ENCODE assay signal across 27 cellular contexts in genomic region chr11:67146516-67147226, GRCh38. TPM values are rescaled to one million over a fixed set of nuclear protein-coding genes. Genes with fewer than 3 reads are reported as not detected.
DNase-seq lines count a peak whose midpoint lies in the region; ATAC-seq and TF ChIP-seq lines count a peak whose summit lies in the region.
"Had no signal": no experiment of that assay in that cellular context is flagged by ENCODE, and none has a peak within 500 bp of the region (broad histone marks: within the 10 kb centered on the region; RNA-seq: fewer than 3 reads in every experiment).

No MANE protein-coding gene starts in this region.

- peaks cover 22% of the 10 kb centered on the region for H4K20me1 ChIP-seq in GM23338 (replicated peaks; ENCODE audit: insufficient read depth)

- H3K4me1 ChIP-seq in GM23338 (ENCODE audit: insufficient read depth) = no peaks in the 10 kb centered on the region
- H3K4me1 ChIP-seq in naive thymus-derived CD4-positive, alpha-beta T cell (ENCODE audit: control insufficient read depth in 2 of 2, insufficient read depth in 2 of 2, low read length in 2 of 2) = no peaks in the 10 kb centered on the region
- H3K4me1 ChIP-seq: colonic mucosa had no signal

- H3K27ac Mint-ChIP-seq in GM23338 = no peak overlapping the region
- H3K27ac Mint-ChIP-seq in osteocyte (ENCODE audit: unreplicated experiment) = peak overlapping the region; percentile 87
- peak overlapping the region in 2 of 9 donors; percentile 53 to 70 for H3K27ac Mint-ChIP-seq in naive thymus-derived CD4-positive, alpha-beta T cell
- H3K27ac Mint-ChIP-seq: activated T-helper 1 cell treated with anti-CD3 and anti-CD28 coated beads, Interleukin-12 subunit alpha, Interleukin-12 subunit beta, Interleukin-2, Interleukin-4 antibody, amounts not matched to agents 30 ng/mL and 10 ng/mL and 1 ng/mL, durations not matched to agents 14 hours and 24 hours and 36 hours had no signal

- ATAC-seq in GM23338 (no peak), left lobe of liver (peak; percentile 80), HG03521 (IDR thresholded peaks at IDR 0.05; ENCODE audit: unreplicated experiment) (no peak)
- no peak for ATAC-seq in naive thymus-derived CD4-positive, alpha-beta T cell
- ATAC-seq: esophagus mucosa; naive thymus-derived CD8-positive, alpha-beta T cell had no signal

- no peaks in the 10 kb centered on the region for H3F3A ChIP-seq in GM23338 (replicated peaks; ENCODE audit: low read depth)

- H3K79me2 ChIP-seq in GM23338 (replicated peaks; ENCODE audit: insufficient read depth) = peaks cover 93% of the 10 kb centered on the region

- peaks cover 3% of the 10 kb centered on the region; the same call in 1 of the 2 replicates for H3K36me3 ChIP-seq in GM23338 (ENCODE audit: insufficient read depth)
- peaks cover 43% of the 10 kb centered on the region for H3K36me3 ChIP-seq in SK-N-MC (ENCODE audit: insufficient read depth, low read length)
- H3K36me3 ChIP-seq in naive thymus-derived CD4-positive, alpha-beta T cell (ENCODE audit: control insufficient read depth in 2 of 3, insufficient read depth in 3 of 3, low read length in 3 of 3) = peaks cover 0 to 35% (median 6%) of the 10 kb centered on the region in 3 experiments
- H3K36me3 ChIP-seq: colonic mucosa had no signal

- H3K9me3 ChIP-seq in SK-N-MC (ENCODE audit: low read depth, low read length) = no peaks in the 10 kb centered on the region
- H3K9me3 ChIP-seq in naive thymus-derived CD4-positive, alpha-beta T cell (ENCODE audit: control insufficient read depth in 2 of 3, low read length in 3 of 3) = no peaks in the 10 kb centered on the region
- H3K9me3 ChIP-seq: BLaER1 treated with 17β-estradiol and CSF1 and Interleukin-3, amounts not matched to agents 10 nM and 100 nM; colonic mucosa; SJSA1; transverse colon had no signal

- no peaks in the 10 kb centered on the region for H3K9me2 ChIP-seq in GM23338 (ENCODE audit: insufficient read depth)

- H3K36me3 Mint-ChIP-seq in GM23338 (ENCODE audit: low read depth) (peaks cover 16% of the 10 kb centered on the region), osteocyte (ENCODE audit: unreplicated experiment) (peaks cover 9% of the 10 kb centered on the region)
- peaks cover 0 to 28% (median 12%) of the 10 kb centered on the region in 5 donors for H3K36me3 Mint-ChIP-seq in naive thymus-derived CD4-positive, alpha-beta T cell

- CTCF ChIA-PET in naive thymus-derived CD4-positive, alpha-beta T cell (lab: Charles Lee) = no interaction called here

- POLR2A ChIA-PET in naive thymus-derived CD4-positive, alpha-beta T cell (lab: Charles Lee) = no interaction called here

- H3K9ac ChIP-seq in SK-N-MC (ENCODE audit: insufficient read length) = no peak overlapping the region
- H3K9ac ChIP-seq: BLaER1 treated with 17β-estradiol and CSF1 and Interleukin-3, amounts not matched to agents 10 nM and 100 nM had no signal

- intact Hi-C loops in naive thymus-derived CD4-positive, alpha-beta T cell (cut with micrococcal nuclease) = no loop called here

- no peaks in the 10 kb centered on the region for H3K27me3 ChIP-seq in GM23338 (ENCODE audit: insufficient read depth)
- no peaks in the 10 kb centered on the region for H3K27me3 ChIP-seq in naive thymus-derived CD4-positive, alpha-beta T cell (ENCODE audit: control insufficient read depth in 2 of 2, insufficient read depth in 2 of 2, low read length in 2 of 2)
- H3K27me3 ChIP-seq: BLaER1 treated with 17β-estradiol and CSF1 and Interleukin-3, amounts not matched to agents 10 nM and 100 nM; colonic mucosa; SJSA1; transverse colon had no signal

- H3K27ac ChIP-seq in GM23338 (ENCODE audit: low read depth) (0 out of 2 replicates have a peak overlapping the region, but pooled peaks have one; percentile 30), SK-N-MC (0 out of 2 replicates have a peak overlapping the region, but pooled peaks have one; percentile 2)
- H3K27ac ChIP-seq in naive thymus-derived CD4-positive, alpha-beta T cell (ENCODE audit: low read depth, low read length) = no peak overlapping the region
- H3K27ac ChIP-seq: BLaER1 treated with 17β-estradiol and CSF1 and Interleukin-3, amounts not matched to agents 10 nM and 100 nM; colonic mucosa; SJSA1; transverse colon had no signal

- H3K4me3 ChIP-seq in GM23338 = no peak overlapping the region
- H3K4me3 ChIP-seq in SK-N-MC = no peak overlapping the region
- no peak overlapping the region for H3K4me3 ChIP-seq in naive thymus-derived CD4-positive, alpha-beta T cell (ENCODE audit: low read length)
- H3K4me3 ChIP-seq: BLaER1 treated with 17β-estradiol and CSF1 and Interleukin-3, amounts not matched to agents 10 nM and 100 nM; colonic mucosa; SJSA1; transverse colon had no signal

- DNase-seq in GM23338 (ENCODE audit: low spot score) = no peak
- DNase-seq in SK-N-MC (ENCODE audit: low read depth, low spot score) = no peak
- DNase-seq in left lobe of liver (ENCODE audit: low spot score) = no peak
- no peak for DNase-seq in osteocyte (ENCODE audit: extremely low spot score, unreplicated experiment)
- no peak for DNase-seq in naive thymus-derived CD4-positive, alpha-beta T cell
- DNase-seq in amygdala (lab: John Stamatoyannopoulos, UW) = no peak
- DNase-seq: activated CD4-positive, alpha-beta T cell treated with anti-CD3 and anti-CD28 coated beads, Interleukin-2, amount 50 U/mL, for 4 hours; activated CD4-positive, CD25-positive, alpha-beta regulatory T cell; activated naive CD4-positive, alpha-beta T cell treated with anti-CD3 and anti-CD28 coated beads, Interleukin-2, amount 50 U/mL, for 16 hours; aorta; colonic mucosa; COR-L47; effector memory CD4-positive, alpha-beta T cell; glutamatergic neuron; HCEC 1CT; islet precursor cell; naive thymus-derived CD8-positive, alpha-beta T cell; NCI-H1417 treated with DMSO at 0.1 percent for 48 hours; NCI-H2081 treated with DMSO at 0.1 percent for 48 hours; NCI-H345; stimulated activated CD4-positive, alpha-beta T cell treated with anti-CD3 and anti-CD28 coated beads, Interleukin-4, amount 100 ng/mL, for 1 hour; transverse colon had no signal

- no peak overlapping the region for H2AFZ ChIP-seq in GM23338

- H3K4me3 Mint-ChIP-seq in GM23338 (no peak overlapping the region), osteocyte (ENCODE audit: unreplicated experiment) (peak overlapping the region; percentile 29)
- no peak overlapping the region for H3K4me3 Mint-ChIP-seq in naive thymus-derived CD4-positive, alpha-beta T cell
- H3K4me3 Mint-ChIP-seq: activated T-helper 1 cell treated with anti-CD3 and anti-CD28 coated beads, Interleukin-12 subunit alpha, Interleukin-12 subunit beta, Interleukin-2, Interleukin-4 antibody, amounts not matched to agents 30 ng/mL and 10 ng/mL and 1 ng/mL, durations not matched to agents 14 hours and 24 hours and 36 hours; naive thymus-derived CD8-positive, alpha-beta T cell had no signal

- no peak overlapping the region for H3K4me2 ChIP-seq in GM23338
- H3K4me2 ChIP-seq: BLaER1 treated with 17β-estradiol and CSF1 and Interleukin-3, amounts not matched to agents 10 nM and 100 nM had no signal

- H3K4me1 Mint-ChIP-seq in GM23338 = no peaks in the 10 kb centered on the region
- H3K4me1 Mint-ChIP-seq in osteocyte (ENCODE audit: unreplicated experiment) = peaks cover 21% of the 10 kb centered on the region
- peaks cover 6 to 20% (median 7%) of the 10 kb centered on the region in 7 donors for H3K4me1 Mint-ChIP-seq in naive thymus-derived CD4-positive, alpha-beta T cell

- TF ChIP-seq CTCF in GM23338 (conservative IDR thresholded peaks at IDR 0.05; ENCODE audit: low read depth in 2 of 2) (no peak), osteocyte (IDR thresholded peaks at IDR 0.05) (no peak)

- H3K9me3 Mint-ChIP-seq in GM23338 (no peaks in the 10 kb centered on the region), osteocyte (ENCODE audit: unreplicated experiment) (no peaks in the 10 kb centered on the region)
- no peaks in the 10 kb centered on the region for H3K9me3 Mint-ChIP-seq in naive thymus-derived CD4-positive, alpha-beta T cell
- H3K9me3 Mint-ChIP-seq: activated T-helper 1 cell treated with anti-CD3 and anti-CD28 coated beads, Interleukin-12 subunit alpha, Interleukin-12 subunit beta, Interleukin-2, Interleukin-4 antibody, amounts not matched to agents 30 ng/mL and 10 ng/mL and 1 ng/mL, durations not matched to agents 14 hours and 24 hours and 36 hours; naive thymus-derived CD8-positive, alpha-beta T cell had no signal

- H3K27me3 Mint-ChIP-seq in GM23338 (ENCODE audit: insufficient read depth, low read depth, poor library complexity) (no peaks in the 10 kb centered on the region), osteocyte (ENCODE audit: unreplicated experiment) (no peaks in the 10 kb centered on the region)
- H3K27me3 Mint-ChIP-seq in naive thymus-derived CD4-positive, alpha-beta T cell = no peaks in the 10 kb centered on the region
- H3K27me3 Mint-ChIP-seq: naive thymus-derived CD8-positive, alpha-beta T cell had no signal

TF ChIP-seq in GM23338, 12 proteins besides CTCF, POLR2A, EP300 and RAD21 (continues in another document):
- TF ChIP-seq EZH2 (IDR thresholded peaks at IDR 0.05; ENCODE audit: low read depth, unreplicated experiment) (no peak), ZNF114 (CRISPR knock-in tag; IDR thresholded peaks at IDR 0.05) (no peak), EZH2phosphoT487 (IDR thresholded peaks at IDR 0.05; ENCODE audit: unreplicated experiment) (no peak), ZNF331 (CRISPR knock-in tag; IDR thresholded peaks at IDR 0.05; ENCODE audit: low read depth) (no peak), STAT1 (IDR thresholded peaks at IDR 0.05; ENCODE audit: unreplicated experiment) (no peak)

RNA-seq across cellular contexts. Expression of gene KDM2A, which starts 27.6 kb away (rescaled TPM):
- total RNA-seq in GM23338 (2014; rRNA removed; shearing (Covaris generic)) = 38.0 and 54.1 TPM in 2 replicates
- polyA plus RNA-seq in GM23338 (2016; fragmentation: Nextera tagmentation; extraction: Ambion mirVana) = 24.2 and 25.0 TPM in 2 replicates
- total RNA-seq in left lobe of liver (39.0 TPM), osteocyte (62.9 and 64.8 TPM in 2 replicates)
- total RNA-seq in naive thymus-derived CD4-positive, alpha-beta T cell = 100 to 1,000 TPM; 146 to 298 (median 233) TPM
- polyA plus RNA-seq in naive thymus-derived CD4-positive, alpha-beta T cell = 10 to 100 TPM in 1 of 2 donors, 1 to 10 TPM in 1; 8.7 to 18.6 TPM
